In genomic region chr17:57255182-57255775, GRCh38 we compare ENCODE assay signal across 9 cellular contexts. TPM values are rescaled to one million over a fixed set of nuclear protein-coding genes. Genes with fewer than 3 reads are reported as not detected.
DNase-seq lines count a peak whose midpoint lies in the region; ATAC-seq, FAIRE-seq and TF ChIP-seq lines count a peak whose summit lies in the region.
"Had no signal": no experiment of that assay in that cellular context is flagged by ENCODE, and none has a peak within 500 bp of the region (broad histone marks: within the 10 kb centered on the region; RNA-seq: fewer than 3 reads in every experiment).

No MANE protein-coding gene starts in this region.

- CTCF ChIA-PET in HepG2 (lab: Yijun Ruan, JAX; ENCODE audit: low intra/inter-chr PET ratio, low total read pairs): no interaction called here

- no peaks in the 10 kb centered on the region for H3K9me3 Mint-ChIP-seq in activated T-cell treated with anti-CD3 and anti-CD28 coated beads, Interleukin-2, amount 50 U/mL, for 4 hours

- in situ Hi-C loops in HepG2 (cut with HindIII; ENCODE audit: extremely low pct_ligation_motif_present, low pct_unique_long_range_greater_than_20kb): no loop called here

- peak overlapping the region; percentile 90 for H3K4me3 Mint-ChIP-seq in activated T-cell treated with anti-CD3 and anti-CD28 coated beads, Interleukin-2, amount 50 U/mL, for 4 hours

- no peak for FAIRE-seq in HepG2 (lab: Jason Lieb, UNC)
- FAIRE-seq: G401.6 had no signal

- TF ChIP-seq POLR2A in HepG2 (IDR thresholded peaks at IDR 0.05; ENCODE audit: insufficient read depth in 1 of 2, low read depth in 2 of 2, low read length in 2 of 2) (no peak), thyroid gland (IDR thresholded peaks at IDR 0.05) (no peak)

- intact Hi-C loops in HepG2 (cut with micrococcal nuclease; ENCODE audit: unreplicated experiment): no loop called here
- intact Hi-C loops in thyroid gland (cut with DNase I): no loop called here

- H2AFZ ChIP-seq in HepG2 (ENCODE audit: low read length): peak overlapping the region; percentile 17

- DNase-seq in activated T-cell treated with anti-CD3 and anti-CD28 coated beads, Interleukin-2, amount 50 U/mL, for 4 hours: no peak
- DNase-seq in activated T-cell treated with anti-CD3 and anti-CD28 coated beads, Interleukin-2, amount 50 U/mL, for 1 hour: no peak
- DNase-seq in HepG2 (ENCODE audit: low spot score) (no peak), thyroid gland (no peak), NCI-H526 (lab: John Stamatoyannopoulos, UW) (no peak), NCI-H1417 treated with DMSO at 0.1 percent for 48 hours (lab: John Stamatoyannopoulos, UW) (no peak), SKM-1 (lab: John Stamatoyannopoulos, UW; ENCODE audit: unreplicated experiment) (no peak)

- peaks cover 33% of the 10 kb centered on the region for H3K4me1 Mint-ChIP-seq in activated T-cell treated with anti-CD3 and anti-CD28 coated beads, Interleukin-2, amount 50 U/mL, for 4 hours (ENCODE audit: low read depth)

- H3K27me3 ChIP-seq in HepG2 (ENCODE audit: control insufficient read depth in 1 of 2, insufficient read depth in 2 of 2, low read length in 2 of 2) (no peaks in the 10 kb centered on the region), thyroid gland (no peaks in the 10 kb centered on the region)

- H3K9me3 ChIP-seq in HepG2 (ENCODE audit: low read length): no peaks in the 10 kb centered on the region
- no peaks in the 10 kb centered on the region for H3K9me3 ChIP-seq in thyroid gland

- peaks cover 48% of the 10 kb centered on the region for H3K4me1 ChIP-seq in HepG2 (ENCODE audit: insufficient read depth, low read length)
- peaks cover 19 to 22% of the 10 kb centered on the region in 2 donors for H3K4me1 ChIP-seq in thyroid gland

- H3K4me2 ChIP-seq in HepG2 (ENCODE audit: low read depth, low read length): peak overlapping the region; percentile 86

- POLR2A ChIA-PET in HepG2 (lab: Yijun Ruan, JAX): interaction anchor here (1.0 to 2.7 kb wide), 5 partner anchors 12 to 169 kb away, joined by 3 to 20 read pairs (median 8); no protein-coding TSS in a partner anchor

- no peak for ATAC-seq in activated T-cell treated with anti-CD3 and anti-CD28 coated beads, Interleukin-2, amount 50 U/mL, for 4 hours
- ATAC-seq in HepG2: 0 out of 3 replicates have a peak, but pooled peaks have one; percentile 4

- peaks cover 5% of the 10 kb centered on the region for H3K36me3 Mint-ChIP-seq in activated T-cell treated with anti-CD3 and anti-CD28 coated beads, Interleukin-2, amount 50 U/mL, for 4 hours (ENCODE audit: insufficient read depth)

- H3K4me3 ChIP-seq in HepG2 (replicated peaks in 1 of 3; ENCODE audit: insufficient read depth in 1 of 3, low read depth in 2 of 3, low read length in 3 of 3) (peak overlapping the region; percentile 74 to 79 (median 75)), thyroid gland (replicated peaks in 1 of 3) (peak overlapping the region; percentile 43 to 94 (median 47))

- H3K79me2 ChIP-seq in HepG2 (ENCODE audit: insufficient read depth, low read length): peaks cover 32% of the 10 kb centered on the region

- WGBS in HepG2 (ENCODE audit: low lambda C conversion rate): 29% methylated on average over 16 of the region's 16 CpGs
- WGBS in thyroid gland, 2 donors: 38 to 41% methylated on average over 16 of the region's 16 CpGs

- peak overlapping the region; percentile 66 for H3K9ac ChIP-seq in HepG2 (ENCODE audit: insufficient read depth, low read depth, low read length)

- H3K27me3 Mint-ChIP-seq in activated T-cell treated with anti-CD3 and anti-CD28 coated beads, Interleukin-2, amount 50 U/mL, for 4 hours (ENCODE audit: low read depth): no peaks in the 10 kb centered on the region

- H3K36me3 ChIP-seq in HepG2 (replicated peaks in 1 of 2; ENCODE audit: control insufficient read depth in 1 of 2, insufficient read depth in 2 of 2, low read length in 2 of 2): peaks cover 0 to 6% of the 10 kb centered on the region in 2 experiments; a peak in 2 of 5 replicates
- no peaks in the 10 kb centered on the region for H3K36me3 ChIP-seq in thyroid gland

- no peak for TF ChIP-seq EP300 in HepG2 (IDR thresholded peaks at IDR 0.05; ENCODE audit: low read depth in 2 of 2, low read length in 2 of 2)
- no peak for TF ChIP-seq EP300 in HepG2 (CRISPR knock-in tag; IDR thresholded peaks at IDR 0.05; ENCODE audit: borderline replicate concordance)

- H4K20me1 ChIP-seq in HepG2 (ENCODE audit: insufficient read depth, low read length): no peaks in the 10 kb centered on the region

- no peak for TF ChIP-seq RAD21 in HepG2 (CRISPR knock-in tag; IDR thresholded peaks at IDR 0.05)

- TSS peak; percentile 89 for BruUV-seq in HepG2 (replicated peaks; lab: Mats Ljungman, UMichigan)

- H3K27ac ChIP-seq in angular gyrus (ENCODE audit: low read depth, low read length): peak overlapping the region; percentile 84
- H3K27ac ChIP-seq in HepG2 (ENCODE audit: extremely low read length, insufficient read depth, low read length): peak overlapping the region; percentile 24
- H3K27ac ChIP-seq in thyroid gland: peak overlapping the region; percentile 76 to 99 (median 95)

- TF ChIP-seq CTCF in HepG2 (CRISPR knock-in tag; IDR thresholded peaks at IDR 0.05) (no peak), thyroid gland (IDR thresholded peaks at IDR 0.05) (no peak)

TF ChIP-seq in HepG2, 621 proteins besides CTCF, POLR2A, EP300 and RAD21 (continues in another document):
- TF ChIP-seq ZKSCAN8 (CRISPR knock-in tag; IDR thresholded peaks at IDR 0.05; ENCODE audit: borderline replicate concordance): peak; percentile 99
- no peak for TF ChIP-seq ZFYVE20 (CRISPR knock-in tag; IDR thresholded peaks at IDR 0.05; ENCODE audit: borderline replicate concordance, low read depth)
- peak; percentile 7; the same call in 1 of the 2 replicates for TF ChIP-seq ZFP82 (CRISPR knock-in tag; IDR thresholded peaks at IDR 0.05; ENCODE audit: borderline replicate concordance)
- TF ChIP-seq ZNF205 (CRISPR knock-in tag; IDR thresholded peaks at IDR 0.05): no peak
- peak; percentile 51; the same call in 1 of the 2 replicates for TF ChIP-seq POGK (CRISPR knock-in tag; conservative IDR thresholded peaks at IDR 0.05)
- 0 out of 4 replicates have a peak, but pooled peaks of 1 of the 2 experiments have one; percentile 23 for TF ChIP-seq NR2F1 (CRISPR knock-in tag; IDR thresholded peaks at IDR 0.05)
- TF ChIP-seq HBP1 (CRISPR knock-in tag; IDR thresholded peaks at IDR 0.05; ENCODE audit: low read depth): peak; percentile 18; the same call in 1 of the 2 replicates
- peak; percentile 25; the same call in 1 of the 2 replicates for TF ChIP-seq HMG20A (CRISPR knock-in tag; IDR thresholded peaks at IDR 0.05; ENCODE audit: borderline replicate concordance)
- TF ChIP-seq NR2F2 (IDR thresholded peaks at IDR 0.05; ENCODE audit: borderline replicate concordance, low read depth): peak; percentile 30; the same call in 1 of the 2 replicates

RNA-seq across cellular contexts. Expression of gene MSI2, which starts 1.0 kb away (rescaled TPM):
- 10 to 100 TPM; 40.6 to 56.2 (median 54.3) TPM for total RNA-seq in activated T-cell treated with anti-CD3 and anti-CD28 coated beads, Interleukin-2, amount 50 U/mL, for 4 hours
- 68.1 and 78.4 TPM in 2 replicates for total RNA-seq in HepG2 (2016; rRNA removed; fragmentation: Illumina TruSeq; extraction: Trizol)
- total RNA-seq in HepG2 (2016; cell fraction: cytosol; rRNA removed; fragmentation: Illumina TruSeq; extraction: Trizol; ENCODE audit: low read depth): 20.7 and 27.5 TPM in 2 replicates
- total RNA-seq in HepG2 (2016; cell fraction: insoluble cytoplasmic fraction; rRNA removed; fragmentation: Illumina TruSeq; extraction: Trizol): 63.6 and 75.1 TPM in 2 replicates
- total RNA-seq in HepG2 (2016; cell fraction: membrane; rRNA removed; fragmentation: Illumina TruSeq; extraction: Trizol): 46.0 and 48.0 TPM in 2 replicates
- 99.8 and 106 TPM in 2 replicates for total RNA-seq in HepG2 (2016; cell fraction: nucleus; rRNA removed; fragmentation: Illumina TruSeq; extraction: Trizol)
- polyA plus RNA-seq in HepG2 (2011; rRNA removed): 71.5 and 77.5 TPM in 2 replicates
- polyA plus RNA-seq in HepG2 (2011; cell fraction: cytosol; rRNA removed): 46.4 and 63.8 TPM in 2 replicates
- polyA plus RNA-seq in HepG2 (2011; cell fraction: nucleus; rRNA removed): 160 and 214 TPM in 2 replicates
- polyA plus RNA-seq in HepG2 (2012): 58.9 and 61.5 TPM in 2 replicates
- polyA plus RNA-seq in HepG2 (2016; cell fraction: cytosol; fragmentation: Illumina TruSeq; extraction: Trizol; ENCODE audit: low read depth): 44.4 and 51.3 TPM in 2 replicates
- 65.9 and 71.3 TPM in 2 replicates for polyA plus RNA-seq in HepG2 (2016; cell fraction: insoluble cytoplasmic fraction; fragmentation: Illumina TruSeq; extraction: Trizol; ENCODE audit: low read depth)
- polyA plus RNA-seq in HepG2 (2016; cell fraction: membrane; fragmentation: Illumina TruSeq; extraction: Trizol; ENCODE audit: low read depth): 51.0 and 55.4 TPM in 2 replicates
- 80.0 and 84.1 TPM in 2 replicates for polyA plus RNA-seq in HepG2 (2016; cell fraction: nucleus; fragmentation: Illumina TruSeq; extraction: Trizol; ENCODE audit: insufficient read depth, low read depth)
- polyA minus RNA-seq in HepG2 (2011; rRNA and poly(A)+ RNA removed; ENCODE audit: low replicate concordance): 123 and 154 TPM in 2 replicates
- 38.9 and 41.5 TPM in 2 replicates for polyA minus RNA-seq in HepG2 (2011; cell fraction: cytosol; rRNA and poly(A)+ RNA removed)
- 157 and 171 TPM in 2 replicates for polyA minus RNA-seq in HepG2 (2011; cell fraction: nucleus; rRNA and poly(A)+ RNA removed)
- 100 to 1,000 TPM in 1 of 4 donors, 10 to 100 TPM in 3; 60.7 to 101 (median 70.9) TPM for total RNA-seq in thyroid gland

Comparison
In these comparisons a context has a peak if more than half of its experiments do, and no peak if none do; other contexts are left out.
1. H3K27ac ChIP-seq: peak in every context shown above with its lines; median percentile 95 in thyroid gland; 84 in angular gyrus; 24 in HepG2.